Comparison of ENCODE assay signal across 10 cellular contexts in genomic region chr22:37170689-37171405, GRCh38. TPM values are rescaled to one million over a fixed set of nuclear protein-coding genes. Genes with fewer than 3 reads are reported as not detected.
DNase-seq lines count a peak whose midpoint lies in the region; ATAC-seq, FAIRE-seq and TF ChIP-seq lines count a peak whose summit lies in the region.
"Not testable (repeated sequence)": the region's sequence is repeated elsewhere in the genome, so short reads cannot be mapped to it uniquely, and the experiment has no call there.
"Had no signal": no experiment of that assay in that cellular context is flagged by ENCODE, and none has a peak within 500 bp of the region (broad histone marks: within the 10 kb centered on the region; RNA-seq: fewer than 3 reads in every experiment).

No MANE protein-coding gene starts in this region.

- H4K91ac ChIP-seq in H9 (ENCODE audit: insufficient read length, low read depth, low read length); H1 (replicated peaks; ENCODE audit: insufficient read length, low read length): not testable (repeated sequence)

- not testable (repeated sequence) for H3K9ac ChIP-seq in H9 (ENCODE audit: extremely low read depth, insufficient read length, low read length); H1 (replicated peaks in 1 of 4; ENCODE audit: extremely low read depth in 1 of 4, low read depth in 3 of 4, low read length in 3 of 4)

- TF ChIP-seq EP300 in H1 (IDR thresholded peaks at IDR 0.05; ENCODE audit: borderline replicate concordance in 1 of 2, low read depth in 2 of 2, low read length in 2 of 2), result not testable (repeated sequence)

- peaks cover 30 to 42% of the 10 kb centered on the region in 2 experiments for H3K4me1 Mint-ChIP-seq in H9
- peaks cover 66% of the 10 kb centered on the region for H3K4me1 Mint-ChIP-seq in activated naive CD8-positive, alpha-beta T cell (ENCODE audit: low read depth)
- peaks cover 43 to 73% (median 69%) of the 10 kb centered on the region in 4 donors for H3K4me1 Mint-ChIP-seq in naive thymus-derived CD8-positive, alpha-beta T cell

- not testable (repeated sequence) for TF ChIP-seq POLR2A in H1 (IDR thresholded peaks at IDR 0.05; ENCODE audit: control extremely low read depth in 1 of 2, low read depth in 2 of 2, low read length in 2 of 2); vagina (IDR thresholded peaks at IDR 0.05)

- H4K20me1 ChIP-seq in H9 (ENCODE audit: control insufficient read depth, insufficient read depth, insufficient read length); H1 (replicated peaks in 1 of 2; ENCODE audit: control insufficient read depth in 1 of 2, insufficient read depth in 2 of 2, low read length in 2 of 2): not testable (repeated sequence)

- H3K4ac ChIP-seq in H9 (ENCODE audit: low read depth, low read length); H1 (replicated peaks; ENCODE audit: insufficient read length, low read depth, low read length): not testable (repeated sequence)

- H3K79me2 ChIP-seq in H9 (ENCODE audit: insufficient read depth, low read length); H1 (ENCODE audit: control insufficient read depth in 1 of 2, insufficient read depth in 2 of 2, low read length in 2 of 2): not testable (repeated sequence)

- CTCF ChIA-PET in H1 (lab: Charles Lee; ENCODE audit: partially characterized antibody), result interaction anchor here (0.9 to 2.9 kb wide), 8 partner anchors 13 to 89 kb away, joined by 3 to 11 read pairs (median 4); no protein-coding TSS in a partner anchor

- H2BK15ac ChIP-seq in H9 (ENCODE audit: low read depth, low read length), result not testable (repeated sequence)
- peak overlapping the region; percentile 88; the same call in 1 of the 2 replicates for H2BK15ac ChIP-seq in H1 (ENCODE audit: low read length)

- not testable (repeated sequence) for H3K23me2 ChIP-seq in H9 (ENCODE audit: insufficient read length, low read depth, low read length, poor library complexity, severe bottlenecking); H1 (ENCODE audit: low read depth, low read length)

- POLR2A ChIA-PET in H1 (lab: Charles Lee; ENCODE audit: partially characterized antibody), result interaction anchor here (1.2 kb wide), 1 partner anchor 26 kb away, joined by 3 read pairs; no protein-coding TSS in a partner anchor
- POLR2A ChIA-PET in naive thymus-derived CD8-positive, alpha-beta T cell (lab: Charles Lee), result interaction anchor here (0.5 to 2.6 kb wide), 8 partner anchors 13 to 53 kb away, joined by 3 to 9 read pairs (median 4); no protein-coding TSS in a partner anchor

- not testable (repeated sequence) for H2BK12ac ChIP-seq in H9 (ENCODE audit: insufficient read length, low read depth, low read length); H1 (ENCODE audit: low read depth, low read length)

- H3T11ph ChIP-seq in H9 (ENCODE audit: low read length), result not testable (repeated sequence)

- TF ChIP-seq CTCF in AG10803 (conservative IDR thresholded peaks at IDR 0.05; ENCODE audit: low read length); H1 (IDR thresholded peaks at IDR 0.05; ENCODE audit: control extremely low read depth in 1 of 3, insufficient read depth in 1 of 3, low read depth in 1 of 3, low read length in 3 of 3); vagina (IDR thresholded peaks at IDR 0.05): not testable (repeated sequence)
- 0 out of 3 replicates have a peak, but pooled peaks have one; percentile 4 for TF ChIP-seq CTCF in H9 (conservative IDR thresholded peaks at IDR 0.05)

- not testable (repeated sequence) for H4K5ac ChIP-seq in H9 (ENCODE audit: insufficient read length, low read depth, low read length); H1 (ENCODE audit: insufficient read length, low read depth, low read length)

- not testable (repeated sequence) for H3K23ac ChIP-seq in H9 (ENCODE audit: insufficient read length, low read depth, low read length); H1 (ENCODE audit: insufficient read length)

- H3K79me1 ChIP-seq in H9 (ENCODE audit: insufficient read depth, low read depth, low read length, poor library complexity, severe bottlenecking); H1 (ENCODE audit: low read depth, low read length): not testable (repeated sequence)

- H3K9me3 Mint-ChIP-seq in H9; activated naive CD8-positive, alpha-beta T cell (ENCODE audit: low read depth); naive thymus-derived CD8-positive, alpha-beta T cell: not testable (repeated sequence)

- not testable (repeated sequence) for H3K4me2 ChIP-seq in H9 (ENCODE audit: insufficient read depth, insufficient read length, low read length); H1 (ENCODE audit: insufficient read depth in 1 of 2, low read depth in 2 of 2, low read length in 2 of 2)

- H3K56ac ChIP-seq in H9 (ENCODE audit: insufficient read length, low read depth, low read length); H1 (replicated peaks; ENCODE audit: insufficient read length, low read depth, low read length): not testable (repeated sequence)

- not testable (repeated sequence) for H2BK20ac ChIP-seq in H9 (ENCODE audit: low read depth, low read length, poor library complexity, severe bottlenecking); H1 (ENCODE audit: low read length)

- not testable (repeated sequence) for H3K14ac ChIP-seq in H9 (ENCODE audit: insufficient read depth, low read length); H1 (ENCODE audit: insufficient read length)

- ATAC-seq in naive thymus-derived CD8-positive, alpha-beta T cell, result not testable (repeated sequence)

- not testable (repeated sequence) for H2BK120ac ChIP-seq in H9 (ENCODE audit: low read depth, low read length, poor library complexity, severe bottlenecking); H1 (replicated peaks; ENCODE audit: low read depth, low read length)

- H3K18ac ChIP-seq in H9 (ENCODE audit: insufficient read length, low read depth, low read length); H1 (ENCODE audit: extremely low read depth, low read length): not testable (repeated sequence)

- H3K9me3 ChIP-seq in H9 (ENCODE audit: control insufficient read depth, low read depth, low read length); H1 (ENCODE audit: insufficient read depth in 2 of 2, low read depth in 1 of 2, low read length in 1 of 2); vagina: not testable (repeated sequence)

- H3K27ac Mint-ChIP-seq in H9, result peak overlapping the region in 1 of 3 experiments; percentile 69; a peak in 2 of 7 replicates
- H3K27ac Mint-ChIP-seq in activated naive CD8-positive, alpha-beta T cell, result peak overlapping the region; percentile 75
- peak overlapping the region; percentile 63 to 99 (median 94) for H3K27ac Mint-ChIP-seq in naive thymus-derived CD8-positive, alpha-beta T cell

- no CpG with 5 or more reads among the region's 16 CpGs for WGBS in H9 (ENCODE audit: extremely low coverage, insufficient read length, low lambda C conversion rate)
- WGBS in H1 (ENCODE audit: extremely low coverage in 1 of 2, insufficient coverage in 1 of 2, insufficient read length in 1 of 2, insufficient replicate concordance in 2 of 2, low coverage in 1 of 2, low lambda C conversion rate in 2 of 2, missing lambda C conversion rate in 1 of 2), 2 experiments, result 88% methylated on average over 16 of the region's 16 CpGs; no CpG with 5 or more reads in 1 of the 2 experiments

- not testable (repeated sequence) for H2AK5ac ChIP-seq in H9 (ENCODE audit: insufficient read length, low read length); H1 (ENCODE audit: low read depth, low read length)

- not testable (repeated sequence) for FAIRE-seq in H1 (lab: Jason Lieb, UNC)

- not testable (repeated sequence) for H2BK5ac ChIP-seq in H9 (ENCODE audit: insufficient read length, low read length); H1 (ENCODE audit: low read depth, low read length)

- not testable (repeated sequence) for H3K27ac ChIP-seq in H9 (ENCODE audit: insufficient read length, low read depth, low read length); H1 (ENCODE audit: low read depth, low read length)
- H3K27ac ChIP-seq in skin epidermis (peak overlapping the region in 11 of 21 experiments; percentile 24 to 89 (median 42)), vagina (peak overlapping the region; percentile 64)

- H3K4me1 ChIP-seq in H9 (ENCODE audit: insufficient read depth, low read length), result not testable (repeated sequence)
- peaks cover 0 to 11% (median 3%) of the 10 kb centered on the region in 4 experiments; a peak in 4 of 7 replicates for H3K4me1 ChIP-seq in H1 (replicated peaks in 1 of 4; ENCODE audit: control insufficient read depth in 3 of 4, insufficient read depth in 4 of 4, low read length in 3 of 4)
- H3K4me1 ChIP-seq in vagina, result peaks cover 19% of the 10 kb centered on the region

- not testable (repeated sequence) for H4K8ac ChIP-seq in H9 (replicated peaks; ENCODE audit: insufficient read length, low read depth, low read length); H1 (ENCODE audit: extremely low read depth, insufficient read depth, low read length)

- H3K27me3 ChIP-seq in H9 (ENCODE audit: insufficient read depth, low read length); H1 (replicated peaks in 1 of 4; ENCODE audit: control insufficient read depth in 3 of 4, extremely low read depth in 1 of 4, insufficient read depth in 3 of 4, low read length in 3 of 4); vagina: not testable (repeated sequence)

- H3K4me3 ChIP-seq in AG10803 (ENCODE audit: low read length); H1 (ENCODE audit: extremely low read depth in 1 of 4, insufficient read depth in 2 of 4, low read depth in 3 of 4, low read length in 4 of 4); skin epidermis; vagina: not testable (repeated sequence)

- H2AFZ ChIP-seq in H9 (ENCODE audit: low read length); H1 (ENCODE audit: low read length): not testable (repeated sequence)

- H3K27me3 Mint-ChIP-seq in H9 (ENCODE audit: low read depth), result peaks cover 52% of the 10 kb centered on the region
- not testable (repeated sequence) for H3K27me3 Mint-ChIP-seq in activated naive CD8-positive, alpha-beta T cell; naive thymus-derived CD8-positive, alpha-beta T cell

- not testable (repeated sequence) for H3K36me3 ChIP-seq in H1 (ENCODE audit: control insufficient read depth in 2 of 4, insufficient read depth in 4 of 4, low read length in 3 of 4); vagina

- H3K4me3 Mint-ChIP-seq in H9, result not testable (repeated sequence)
- peak overlapping the region; percentile 7 for H3K4me3 Mint-ChIP-seq in activated naive CD8-positive, alpha-beta T cell
- peak overlapping the region in 5 of 10 donors; percentile 22 to 63 (median 56) for H3K4me3 Mint-ChIP-seq in naive thymus-derived CD8-positive, alpha-beta T cell

- intact Hi-C loops in cardiac septum (cut with DNase I); vagina (cut with DNase I): not testable (repeated sequence)

- DNase-seq in AG10803 (ENCODE audit: low read depth) (peak; percentile 54), cardiac septum (ENCODE audit: low spot score) (peak; percentile 71)
- DNase-seq in H9; H1 (ENCODE audit: low read depth in 1 of 2, low spot score in 2 of 2); vagina (ENCODE audit: extremely low spot score in 2 of 2): not testable (repeated sequence)
- DNase-seq in naive thymus-derived CD8-positive, alpha-beta T cell, result peak in 1 of 10 donors; percentile 31

- not testable (repeated sequence) for H3K36me3 Mint-ChIP-seq in H9 (ENCODE audit: insufficient read depth in 1 of 3, low read depth in 3 of 3); activated naive CD8-positive, alpha-beta T cell; naive thymus-derived CD8-positive, alpha-beta T cell

- not testable (repeated sequence) for TF ChIP-seq RAD21 in H1 (IDR thresholded peaks at IDR 0.05 in 1 of 2, conservative IDR thresholded peaks at IDR 0.05 in 1 of 2; ENCODE audit: low read depth in 2 of 2, low read length in 2 of 2)

RNA-seq across cellular contexts. Expression of gene C1QTNF6, which starts 17.2 kb away (rescaled TPM):
- 3.8 and 5.0 TPM in 2 replicates for total RNA-seq in H9 (2021)
- total RNA-seq in H1 (2021; fragmentation: NEBNext Ultra II Directional; extraction: Animal tissue kit (Norgen Biotek cat#: 25700)), result 3.1 and 4.6 TPM in 2 replicates
- 5.9 and 6.5 TPM in 2 replicates for polyA plus RNA-seq in H1 (2011; rRNA removed)
- 5.7 TPM for polyA plus RNA-seq in H1 (2011; cell fraction: cytosol; rRNA removed)
- polyA plus RNA-seq in H1 (2011; cell fraction: nucleus; rRNA removed), result 17.9 TPM
- 4.9 to 6.3 TPM (median 5.5 TPM) in 4 replicates for polyA plus RNA-seq in H1 (2012, experiment 1 of 2)
- polyA plus RNA-seq in H1 (2012, experiment 2 of 2), result 2.6 TPM
- 5.6 TPM for polyA plus RNA-seq in H1 (2013, experiment 1 of 2)
- polyA plus RNA-seq in H1 (2013, experiment 2 of 2), result 6.5 TPM
- 5.3 and 5.7 TPM in 2 replicates for polyA minus RNA-seq in H1 (2011; rRNA and poly(A)+ RNA removed)
- 2.9 TPM for polyA minus RNA-seq in H1 (2011; cell fraction: cytosol; rRNA and poly(A)+ RNA removed)
- polyA minus RNA-seq in H1 (2011; cell fraction: nucleus; rRNA and poly(A)+ RNA removed), result 11.6 TPM
- 2.8 TPM for total RNA-seq in cardiac septum
- total RNA-seq in naive thymus-derived CD8-positive, alpha-beta T cell, result 10 to 100 TPM; 24.6 to 25.7 TPM
- 1 to 10 TPM in 2 of 3 donors, under 1 TPM in 1; 0.68 to 4.0 (median 1.7) TPM for polyA plus RNA-seq in naive thymus-derived CD8-positive, alpha-beta T cell
- total RNA-seq in vagina, result 4.9 TPM

RNA-seq across cellular contexts. Expression of gene IL2RB, which starts 21.1 kb away (rescaled TPM):
- total RNA-seq in H9 (2021), result 0.35 TPM in 2 replicates
- total RNA-seq in H1 (2021; fragmentation: NEBNext Ultra II Directional; extraction: Animal tissue kit (Norgen Biotek cat#: 25700)), result 0.67 and 1.3 TPM in 2 replicates
- polyA plus RNA-seq in H1 (2011; rRNA removed), result 0.67 and 1.1 TPM in 2 replicates
- polyA plus RNA-seq in H1 (2011; cell fraction: cytosol; rRNA removed), result 0.48 TPM
- 0.96 TPM for polyA plus RNA-seq in H1 (2011; cell fraction: nucleus; rRNA removed)
- polyA plus RNA-seq in H1 (2012, experiment 1 of 2), result 0.55 to 0.76 TPM (median 0.72 TPM) in 4 replicates
- polyA plus RNA-seq in H1 (2012, experiment 2 of 2), result 0.80 TPM
- 1.6 TPM for polyA plus RNA-seq in H1 (2013, experiment 1 of 2)
- polyA plus RNA-seq in H1 (2013, experiment 2 of 2), result 1.6 TPM
- 0.85 and 1.0 TPM in 2 replicates for polyA minus RNA-seq in H1 (2011; rRNA and poly(A)+ RNA removed)
- 1.0 TPM for polyA minus RNA-seq in H1 (2011; cell fraction: cytosol; rRNA and poly(A)+ RNA removed)
- 0.60 TPM for polyA minus RNA-seq in H1 (2011; cell fraction: nucleus; rRNA and poly(A)+ RNA removed)
- 0.51 TPM for total RNA-seq in cardiac septum
- 10 to 100 TPM; 31.1 to 34.2 TPM for total RNA-seq in naive thymus-derived CD8-positive, alpha-beta T cell
- polyA plus RNA-seq in naive thymus-derived CD8-positive, alpha-beta T cell, result 100 to 1,000 TPM in 1 of 3 donors, 10 to 100 TPM in 2; 74.9 to 113 (median 81.1) TPM
- total RNA-seq in vagina, result 3.7 TPM

RNA-seq across cellular contexts. Expression of gene SSTR3, which starts 41.4 kb away (rescaled TPM):
- 0.68 and 0.72 TPM in 2 replicates for total RNA-seq in H9 (2021)
- 0.22 and 0.54 TPM in 2 replicates for total RNA-seq in H1 (2021; fragmentation: NEBNext Ultra II Directional; extraction: Animal tissue kit (Norgen Biotek cat#: 25700))
- 0.61 and 0.77 TPM in 2 replicates for polyA plus RNA-seq in H1 (2011; rRNA removed)
- polyA plus RNA-seq in H1 (2011; cell fraction: cytosol; rRNA removed), result 0.54 TPM
- 0.53 TPM for polyA plus RNA-seq in H1 (2011; cell fraction: nucleus; rRNA removed)
- polyA plus RNA-seq in H1 (2012, experiment 1 of 2), result 0.47 to 1.0 TPM (median 0.80 TPM) in 4 replicates
- polyA plus RNA-seq in H1 (2012, experiment 2 of 2), result 0.73 TPM
- polyA plus RNA-seq in H1 (2013, experiment 1 of 2), result 0.14 TPM
- 0.17 TPM for polyA plus RNA-seq in H1 (2013, experiment 2 of 2)
- 0.35 and 1.2 TPM in 2 replicates for polyA minus RNA-seq in H1 (2011; rRNA and poly(A)+ RNA removed)
- 0.73 TPM for polyA minus RNA-seq in H1 (2011; cell fraction: cytosol; rRNA and poly(A)+ RNA removed)
- polyA minus RNA-seq in H1 (2011; cell fraction: nucleus; rRNA and poly(A)+ RNA removed), result 0.50 TPM
- total RNA-seq in cardiac septum, result not detected
- 10 to 100 TPM; 13.5 to 13.7 TPM for total RNA-seq in naive thymus-derived CD8-positive, alpha-beta T cell
- polyA plus RNA-seq in naive thymus-derived CD8-positive, alpha-beta T cell, result 1 to 10 TPM; 2.9 to 7.3 (median 4.2) TPM
- not detected for total RNA-seq in vagina
- total RNA-seq: HT1080, Right ventricle myocardium inferior had no signal
